ENCODE assay signal across 8 cellular contexts in genomic region chr12:62130400-62130799, GRCh38.
"Had no signal": no experiment of that assay in that cellular context is flagged by ENCODE, and none has a peak within 500 bp of the region (broad histone marks: within the 10 kb centered on the region; RNA-seq: fewer than 3 reads in every experiment).

No MANE protein-coding gene starts in this region.

- H2AFZ ChIP-seq: GM23248 had no signal

- H3K4me1 ChIP-seq: HAP-1 had no signal

- ATAC-seq: HCT116 had no signal

- H3K36me3 ChIP-seq: HAP-1 had no signal

- H3K9me3 ChIP-seq: HAP-1 had no signal

- DNase-seq: GM23248, GOT3, H7, HFFc6, IMR-90, KBM-7 had no signal

- H3K4me3 ChIP-seq: GM23248, HAP-1 had no signal

- H3K27ac ChIP-seq: GM23248 had no signal

- H3K9ac ChIP-seq: GM23248 had no signal
